In genomic region chr6:111938710-111939109, GRCh38 we compare ENCODE assay signal across 8 cellular contexts.
A peak's percentile ranks its signal among the peaks of the same experiment; 100 is the strongest.
DNase-seq lines count a peak whose midpoint lies in the region; ATAC-seq and TF ChIP-seq lines count a peak whose summit lies in the region.

No MANE protein-coding gene starts in this region.

- H3K36me3 ChIP-seq in WERI-Rb-1 (no peaks in the 10 kb centered on the region), ascending aorta (no peaks in the 10 kb centered on the region)

- H3K27ac ChIP-seq in epithelial cell of prostate (peak overlapping the region; percentile 22), WERI-Rb-1 (no peak overlapping the region), ascending aorta (no peak overlapping the region)

- no peaks in the 10 kb centered on the region for H3K27me3 ChIP-seq in WERI-Rb-1 (ENCODE audit: insufficient read depth, low read depth, severe bottlenecking)
- no peaks in the 10 kb centered on the region for H3K27me3 ChIP-seq in ascending aorta

- H3K4me1 ChIP-seq in ascending aorta, result no peaks in the 10 kb centered on the region

- no peaks in the 10 kb centered on the region for H3K9me3 ChIP-seq in WERI-Rb-1 (ENCODE audit: severe bottlenecking)
- H3K9me3 ChIP-seq in ascending aorta, result no peaks in the 10 kb centered on the region

- no peak overlapping the region for H3K4me3 ChIP-seq in WERI-Rb-1 (ENCODE audit: low read depth, low read length)
- H3K4me3 ChIP-seq in ascending aorta, result no peak overlapping the region

- ATAC-seq in HG02973 (IDR thresholded peaks at IDR 0.05; ENCODE audit: unreplicated experiment), result no peak

- intact Hi-C loops in ascending aorta (cut with DNase I), result no loop called here

- no peak for TF ChIP-seq CTCF in WERI-Rb-1 (IDR thresholded peaks at IDR 0.05; ENCODE audit: low read depth, low read length)
- no peak for TF ChIP-seq CTCF in ascending aorta (IDR thresholded peaks at IDR 0.05)

- DNase-seq in SIG-M5 treated with dmso at 0.1 percent for 504 hours (lab: John Stamatoyannopoulos, UW; ENCODE audit: unreplicated experiment) (peak; percentile 2), SIG-M5 (lab: John Stamatoyannopoulos, UW) (no peak), NCI-H748 (lab: John Stamatoyannopoulos, UW; ENCODE audit: unreplicated experiment) (peak; percentile 75), epithelial cell of prostate (ENCODE audit: low read depth, low spot score) (no peak), smooth muscle cell of the brain vasculature (ENCODE audit: low read depth, low spot score) (peak; percentile 82), WERI-Rb-1 (no peak), ascending aorta (ENCODE audit: low spot score in 2 of 2) (no peak)

Comparison
In these comparisons a context has a peak if more than half of its experiments do, and no peak if none do; other contexts are left out.
1. DNase-seq: peak in SIG-M5 treated with dmso at 0.1 percent for 504 hours (single experiment), NCI-H748 (single experiment) and smooth muscle cell of the brain vasculature (single experiment); none in SIG-M5 (single experiment), epithelial cell of prostate (single experiment), WERI-Rb-1 (single experiment) and ascending aorta (0 of 2).